Comparison of ENCODE assay signal across 1 cellular context in the genomic region with DNA sequence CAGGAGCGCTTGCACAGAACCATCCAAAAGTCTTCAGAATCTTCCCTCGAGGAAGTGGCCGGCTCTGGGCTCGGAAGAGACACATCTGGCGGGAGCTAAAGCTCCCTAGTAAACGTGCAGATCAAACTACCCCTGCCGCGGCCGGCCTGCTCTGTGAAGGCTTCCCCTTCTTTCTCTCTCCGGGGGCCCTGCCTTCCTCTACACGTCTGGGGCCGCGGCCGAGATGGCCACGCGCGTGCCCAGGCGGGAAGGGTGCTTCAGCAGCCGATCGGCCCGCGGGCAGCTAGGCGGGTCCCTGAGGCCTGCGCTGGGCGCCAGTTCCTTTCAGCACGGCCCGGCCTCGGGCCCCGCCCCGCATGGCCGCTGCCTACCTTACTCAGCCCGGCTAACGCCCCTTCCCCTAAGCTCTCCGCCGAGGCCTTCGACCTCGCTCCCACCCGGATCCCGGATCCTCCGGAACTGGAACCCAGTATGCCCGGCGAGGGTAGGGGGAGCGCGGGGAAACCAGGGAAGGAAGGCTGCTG.
TF ChIP-seq lines count a peak whose summit lies in the region.

No MANE protein-coding gene starts in this region.

TF ChIP-seq in HepG2, 621 proteins besides CTCF, POLR2A, EP300 and RAD21 (continued from another document and continues in another):
- no peak for TF ChIP-seq ZNF276 (CRISPR knock-in tag; IDR thresholded peaks at IDR 0.05; ENCODE audit: low read depth)
- TF ChIP-seq ZFP62 (CRISPR knock-in tag; IDR thresholded peaks at IDR 0.05): no peak
- TF ChIP-seq SSRP1 (CRISPR knock-in tag; IDR thresholded peaks at IDR 0.05): no peak
- no peak for TF ChIP-seq HNRNPL (IDR thresholded peaks at IDR 0.05; ENCODE audit: low read depth, low read length)
- no peak; the same call in 1 of the 2 replicates for TF ChIP-seq NRL (CRISPR knock-in tag; IDR thresholded peaks at IDR 0.05; ENCODE audit: borderline replicate concordance)
- TF ChIP-seq ZBTB44 (CRISPR knock-in tag; IDR thresholded peaks at IDR 0.05): no peak
- TF ChIP-seq NR0B2 (CRISPR knock-in tag; IDR thresholded peaks at IDR 0.05): no peak
- no peak for TF ChIP-seq CEBPB (IDR thresholded peaks at IDR 0.05; ENCODE audit: borderline replicate concordance, low read depth, low read length)
- no peak for TF ChIP-seq HDAC6 (IDR thresholded peaks at IDR 0.05; ENCODE audit: low read depth, low read length)
- no peak for TF ChIP-seq JARID2 (CRISPR knock-in tag; IDR thresholded peaks at IDR 0.05; ENCODE audit: insufficient replicate concordance)
- TF ChIP-seq HNRNPLL (IDR thresholded peaks at IDR 0.05; ENCODE audit: low read depth, low read length, poor library complexity, severe bottlenecking): no peak
- TF ChIP-seq, protein P1, sequence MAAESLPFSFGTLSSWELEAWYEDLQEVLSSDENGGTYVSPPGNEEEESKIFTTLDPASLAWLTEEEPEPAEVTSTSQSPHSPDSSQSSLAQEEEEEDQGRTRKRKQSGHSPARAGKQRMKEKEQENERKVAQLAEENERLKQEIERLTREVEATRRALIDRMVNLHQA (CRISPR knock-in tag; IDR thresholded peaks at IDR 0.05): no peak
- no peak for TF ChIP-seq ZNF703 (CRISPR knock-in tag; IDR thresholded peaks at IDR 0.05; ENCODE audit: borderline replicate concordance)
- TF ChIP-seq, protein P2, sequence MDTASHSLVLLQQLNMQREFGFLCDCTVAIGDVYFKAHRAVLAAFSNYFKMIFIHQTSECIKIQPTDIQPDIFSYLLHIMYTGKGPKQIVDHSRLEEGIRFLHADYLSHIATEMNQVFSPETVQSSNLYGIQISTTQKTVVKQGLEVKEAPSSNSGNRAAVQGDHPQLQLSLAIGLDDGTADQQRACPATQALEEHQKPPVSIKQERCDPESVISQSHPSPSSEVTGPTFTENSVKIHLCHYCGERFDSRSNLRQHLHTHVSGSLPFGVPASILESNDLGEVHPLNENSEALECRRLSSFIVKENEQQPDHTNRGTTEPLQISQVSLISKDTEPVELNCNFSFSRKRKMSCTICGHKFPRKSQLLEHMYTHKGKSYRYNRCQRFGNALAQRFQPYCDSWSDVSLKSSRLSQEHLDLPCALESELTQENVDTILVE (CRISPR knock-in tag; IDR thresholded peaks at IDR 0.05): no peak
- TF ChIP-seq KDM2A (CRISPR knock-in tag; IDR thresholded peaks at IDR 0.05; ENCODE audit: borderline replicate concordance, low read depth): peak; percentile 54; the same call in 1 of the 2 replicates
- TF ChIP-seq ZNF33A (CRISPR knock-in tag; IDR thresholded peaks at IDR 0.05; ENCODE audit: borderline replicate concordance): no peak
- TF ChIP-seq ZNF331 (CRISPR knock-in tag; IDR thresholded peaks at IDR 0.05): no peak
- TF ChIP-seq ZNF549 (CRISPR knock-in tag; IDR thresholded peaks at IDR 0.05): no peak
- TF ChIP-seq ZNF770 (CRISPR knock-in tag; IDR thresholded peaks at IDR 0.05): no peak; the same call in 1 of the 2 replicates
- TF ChIP-seq CHD2 (IDR thresholded peaks at IDR 0.05; ENCODE audit: low read depth, low read length): no peak
- TF ChIP-seq ZNF615 (CRISPR knock-in tag; IDR thresholded peaks at IDR 0.05; ENCODE audit: borderline replicate concordance): peak; percentile 91
- no peak for TF ChIP-seq HMG20A (CRISPR knock-in tag; IDR thresholded peaks at IDR 0.05; ENCODE audit: borderline replicate concordance)
- TF ChIP-seq HOXA9 (CRISPR knock-in tag; IDR thresholded peaks at IDR 0.05; ENCODE audit: borderline replicate concordance): no peak
- 0 out of 2 replicates have a peak, but pooled peaks have one; percentile 37 for TF ChIP-seq ATF5 (CRISPR knock-in tag; IDR thresholded peaks at IDR 0.05; ENCODE audit: low read depth)
- TF ChIP-seq STAG1 (CRISPR knock-in tag; IDR thresholded peaks at IDR 0.05): no peak
- TF ChIP-seq GATA4 (IDR thresholded peaks at IDR 0.05; ENCODE audit: borderline replicate concordance, low read depth): no peak
- TF ChIP-seq ZNF335 (CRISPR knock-in tag; IDR thresholded peaks at IDR 0.05): no peak
- TF ChIP-seq ZNF768 (CRISPR knock-in tag; IDR thresholded peaks at IDR 0.05): no peak
- TF ChIP-seq, protein P3, sequence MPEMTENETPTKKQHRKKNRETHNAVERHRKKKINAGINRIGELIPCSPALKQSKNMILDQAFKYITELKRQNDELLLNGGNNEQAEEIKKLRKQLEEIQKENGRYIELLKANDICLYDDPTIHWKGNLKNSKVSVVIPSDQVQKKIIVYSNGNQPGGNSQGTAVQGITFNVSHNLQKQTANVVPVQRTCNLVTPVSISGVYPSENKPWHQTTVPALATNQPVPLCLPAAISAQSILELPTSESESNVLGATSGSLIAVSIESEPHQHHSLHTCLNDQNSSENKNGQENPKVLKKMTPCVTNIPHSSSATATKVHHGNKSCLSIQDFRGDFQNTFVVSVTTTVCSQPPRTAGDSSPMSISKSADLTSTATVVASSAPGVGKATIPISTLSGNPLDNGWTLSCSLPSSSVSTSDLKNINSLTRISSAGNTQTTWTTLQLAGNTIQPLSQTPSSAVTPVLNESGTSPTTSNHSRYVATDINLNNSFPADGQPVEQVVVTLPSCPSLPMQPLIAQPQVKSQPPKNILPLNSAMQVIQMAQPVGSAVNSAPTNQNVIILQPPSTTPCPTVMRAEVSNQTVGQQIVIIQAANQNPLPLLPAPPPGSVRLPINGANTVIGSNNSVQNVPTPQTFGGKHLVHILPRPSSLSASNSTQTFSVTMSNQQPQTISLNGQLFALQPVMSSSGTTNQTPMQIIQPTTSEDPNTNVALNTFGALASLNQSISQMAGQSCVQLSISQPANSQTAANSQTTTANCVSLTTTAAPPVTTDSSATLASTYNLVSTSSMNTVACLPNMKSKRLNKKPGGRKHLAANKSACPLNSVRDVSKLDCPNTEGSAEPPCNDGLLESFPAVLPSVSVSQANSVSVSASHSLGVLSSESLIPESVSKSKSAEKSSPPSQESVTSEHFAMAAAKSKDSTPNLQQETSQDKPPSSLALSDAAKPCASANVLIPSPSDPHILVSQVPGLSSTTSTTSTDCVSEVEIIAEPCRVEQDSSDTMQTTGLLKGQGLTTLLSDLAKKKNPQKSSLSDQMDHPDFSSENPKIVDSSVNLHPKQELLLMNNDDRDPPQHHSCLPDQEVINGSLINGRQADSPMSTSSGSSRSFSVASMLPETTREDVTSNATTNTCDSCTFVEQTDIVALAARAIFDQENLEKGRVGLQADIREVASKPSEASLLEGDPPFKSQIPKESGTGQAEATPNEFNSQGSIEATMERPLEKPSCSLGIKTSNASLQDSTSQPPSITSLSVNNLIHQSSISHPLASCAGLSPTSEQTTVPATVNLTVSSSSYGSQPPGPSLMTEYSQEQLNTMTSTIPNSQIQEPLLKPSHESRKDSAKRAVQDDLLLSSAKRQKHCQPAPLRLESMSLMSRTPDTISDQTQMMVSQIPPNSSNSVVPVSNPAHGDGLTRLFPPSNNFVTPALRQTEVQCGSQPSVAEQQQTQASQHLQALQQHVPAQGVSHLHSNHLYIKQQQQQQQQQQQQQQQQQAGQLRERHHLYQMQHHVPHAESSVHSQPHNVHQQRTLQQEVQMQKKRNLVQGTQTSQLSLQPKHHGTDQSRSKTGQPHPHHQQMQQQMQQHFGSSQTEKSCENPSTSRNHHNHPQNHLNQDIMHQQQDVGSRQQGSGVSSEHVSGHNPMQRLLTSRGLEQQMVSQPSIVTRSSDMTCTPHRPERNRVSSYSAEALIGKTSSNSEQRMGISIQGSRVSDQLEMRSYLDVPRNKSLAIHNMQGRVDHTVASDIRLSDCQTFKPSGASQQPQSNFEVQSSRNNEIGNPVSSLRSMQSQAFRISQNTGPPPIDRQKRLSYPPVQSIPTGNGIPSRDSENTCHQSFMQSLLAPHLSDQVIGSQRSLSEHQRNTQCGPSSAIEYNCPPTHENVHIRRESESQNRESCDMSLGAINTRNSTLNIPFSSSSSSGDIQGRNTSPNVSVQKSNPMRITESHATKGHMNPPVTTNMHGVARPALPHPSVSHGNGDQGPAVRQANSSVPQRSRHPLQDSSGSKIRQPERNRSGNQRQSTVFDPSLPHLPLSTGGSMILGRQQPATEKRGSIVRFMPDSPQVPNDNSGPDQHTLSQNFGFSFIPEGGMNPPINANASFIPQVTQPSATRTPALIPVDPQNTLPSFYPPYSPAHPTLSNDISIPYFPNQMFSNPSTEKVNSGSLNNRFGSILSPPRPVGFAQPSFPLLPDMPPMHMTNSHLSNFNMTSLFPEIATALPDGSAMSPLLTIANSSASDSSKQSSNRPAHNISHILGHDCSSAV (CRISPR knock-in tag; IDR thresholded peaks at IDR 0.05; ENCODE audit: borderline replicate concordance): no peak
- no peak for TF ChIP-seq PLSCR1 (CRISPR knock-in tag; IDR thresholded peaks at IDR 0.05; ENCODE audit: borderline replicate concordance)
- no peak; the same call in 1 of the 2 replicates for TF ChIP-seq MAZ (IDR thresholded peaks at IDR 0.05; ENCODE audit: borderline replicate concordance, low read depth, low read length)
- no peak; the same call in 1 of the 2 replicates for TF ChIP-seq MAZ (CRISPR knock-in tag; IDR thresholded peaks at IDR 0.05; ENCODE audit: low read depth)
- TF ChIP-seq, protein P4, sequence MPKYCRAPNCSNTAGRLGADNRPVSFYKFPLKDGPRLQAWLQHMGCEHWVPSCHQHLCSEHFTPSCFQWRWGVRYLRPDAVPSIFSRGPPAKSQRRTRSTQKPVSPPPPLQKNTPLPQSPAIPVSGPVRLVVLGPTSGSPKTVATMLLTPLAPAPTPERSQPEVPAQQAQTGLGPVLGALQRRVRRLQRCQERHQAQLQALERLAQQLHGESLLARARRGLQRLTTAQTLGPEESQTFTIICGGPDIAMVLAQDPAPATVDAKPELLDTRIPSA (CRISPR knock-in tag; IDR thresholded peaks at IDR 0.05; ENCODE audit: borderline replicate concordance): no peak; the same call in 1 of the 2 replicates
- TF ChIP-seq HHEX (CRISPR knock-in tag; IDR thresholded peaks at IDR 0.05): no peak
- TF ChIP-seq, protein P5, sequence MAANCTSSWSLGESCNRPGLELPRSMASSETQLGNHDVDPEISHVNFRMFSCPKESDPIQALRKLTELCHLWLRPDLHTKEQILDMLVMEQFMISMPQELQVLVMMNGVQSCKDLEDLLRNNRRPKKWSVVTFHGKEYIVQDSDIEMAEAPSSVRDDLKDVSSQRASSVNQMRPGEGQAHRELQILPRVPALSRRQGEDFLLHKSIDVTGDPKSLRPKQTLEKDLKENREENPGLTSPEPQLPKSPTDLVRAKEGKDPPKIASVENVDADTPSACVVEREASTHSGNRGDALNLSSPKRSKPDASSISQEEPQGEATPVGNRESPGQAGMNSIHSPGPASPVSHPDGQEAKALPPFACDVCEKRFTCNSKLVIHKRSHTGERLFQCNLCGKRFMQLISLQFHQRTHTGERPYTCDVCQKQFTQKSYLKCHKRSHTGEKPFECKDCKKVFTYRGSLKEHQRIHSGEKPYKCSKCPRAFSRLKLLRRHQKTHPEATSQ (CRISPR knock-in tag; IDR thresholded peaks at IDR 0.05; ENCODE audit: borderline replicate concordance): no peak
- TF ChIP-seq ZNF383 (CRISPR knock-in tag; IDR thresholded peaks at IDR 0.05; ENCODE audit: borderline replicate concordance): no peak
- TF ChIP-seq NFATC3 (CRISPR knock-in tag; IDR thresholded peaks at IDR 0.05): no peak
- no peak for TF ChIP-seq MBD4 (IDR thresholded peaks at IDR 0.05; ENCODE audit: borderline replicate concordance, low read length)
- no peak for TF ChIP-seq ZFX (CRISPR knock-in tag; IDR thresholded peaks at IDR 0.05; ENCODE audit: low read depth)
